8 cellular contexts compared by ENCODE assay signal in genomic region chr14:102140027-102140749, GRCh38. TPM values are rescaled to one million over a fixed set of nuclear protein-coding genes. Genes with fewer than 3 reads are reported as not detected.
DNase-seq lines count a peak whose midpoint lies in the region; ATAC-seq, FAIRE-seq and TF ChIP-seq lines count a peak whose summit lies in the region.

No MANE protein-coding gene starts in this region.

- intact Hi-C loops in activated CD4-positive, alpha-beta T cell treated with anti-CD3 and anti-CD28 coated beads, Interleukin-2, amount 10 ng/mL, durations not matched to agents 24 days and 14 days (cut with micrococcal nuclease): loop anchor here (1.0 to 5.0 kb wide), 2 partner anchors 44 to 62 kb away; no protein-coding TSS in a partner anchor

- no peak for TF ChIP-seq CTCF in D721Med (IDR thresholded peaks at IDR 0.05; ENCODE audit: insufficient read depth, missing control alignments)

- peaks cover 5% of the 10 kb centered on the region for H3K36me3 Mint-ChIP-seq in activated CD4-positive, alpha-beta T cell treated with anti-CD3 and anti-CD28 coated beads, Interleukin-2, amount 10 ng/mL, durations not matched to agents 24 days and 14 days (ENCODE audit: low read depth)
- H3K36me3 Mint-ChIP-seq in memory B cell: peaks cover 2% of the 10 kb centered on the region

- WGBS in ectodermal cell, 2 experiments: 0 to 1% methylated on average over 48 of the region's 48 CpGs

- ATAC-seq in GM21381 (IDR thresholded peaks at IDR 0.05; ENCODE audit: unreplicated experiment) (peak; percentile 19), memory B cell (ENCODE audit: low read depth) (peak; percentile 17)

- H3K27ac ChIP-seq in HUES48 (ENCODE audit: low read depth, low read length) (peak overlapping the region; percentile 85), ectodermal cell (ENCODE audit: insufficient read depth, low read depth, low read length, poor library complexity, severe bottlenecking) (no peak overlapping the region)

- peak; percentile 18 for DNase-seq in D721Med (ENCODE audit: insufficient read length, low spot score)
- DNase-seq in activated CD4-positive, alpha-beta T cell treated with anti-CD3 and anti-CD28 coated beads, Interleukin-2, amount 10 ng/mL, durations not matched to agents 24 days and 14 days: peak; percentile 84
- peak; percentile 8 to 22 for DNase-seq in memory B cell (ENCODE audit: low spot score in 2 of 2)
- DNase-seq in stimulated activated CD8-positive, alpha-beta memory T cell treated with anti-CD3 and anti-CD28 coated beads, Interleukin-4, amount 100 ng/mL, for 24 hours (ENCODE audit: low read depth): peak; percentile 15
- no peak for DNase-seq in kidney glomerular epithelial cell (lab: John Stamatoyannopoulos, UW)

- no peaks in the 10 kb centered on the region for H3K27me3 Mint-ChIP-seq in activated CD4-positive, alpha-beta T cell treated with anti-CD3 and anti-CD28 coated beads, Interleukin-2, amount 10 ng/mL, durations not matched to agents 24 days and 14 days
- H3K27me3 Mint-ChIP-seq in memory B cell: no peaks in the 10 kb centered on the region

- peak overlapping the region; percentile 97 for H3K4me3 Mint-ChIP-seq in activated CD4-positive, alpha-beta T cell treated with anti-CD3 and anti-CD28 coated beads, Interleukin-2, amount 10 ng/mL, durations not matched to agents 24 days and 14 days
- H3K4me3 Mint-ChIP-seq in memory B cell: peak overlapping the region; percentile 99

- peak overlapping the region; percentile 85 for H3K4me3 ChIP-seq in HUES48 (ENCODE audit: low read depth, low read length)
- H3K4me3 ChIP-seq in ectodermal cell (ENCODE audit: insufficient read depth, low read depth, low read length): peak overlapping the region; percentile 81

- H3K9ac ChIP-seq in HUES48 (ENCODE audit: low read depth, low read length): peak overlapping the region; percentile 70

- H3K36me3 ChIP-seq in HUES48 (ENCODE audit: control insufficient read depth, insufficient read depth, low read length): no peaks in the 10 kb centered on the region
- H3K36me3 ChIP-seq in ectodermal cell (ENCODE audit: control insufficient read depth, insufficient read depth, low read length): no peaks in the 10 kb centered on the region

- H3K27me3 ChIP-seq in HUES48 (ENCODE audit: control insufficient read depth, insufficient read depth, low read length): no peaks in the 10 kb centered on the region
- H3K27me3 ChIP-seq in ectodermal cell (ENCODE audit: control insufficient read depth, insufficient read depth, low read length, poor library complexity, severe bottlenecking): no peaks in the 10 kb centered on the region

- FAIRE-seq in D721Med (lab: Jason Lieb, UNC): no peak

- H3K27ac Mint-ChIP-seq in activated CD4-positive, alpha-beta T cell treated with anti-CD3 and anti-CD28 coated beads, Interleukin-2, amount 10 ng/mL, durations not matched to agents 24 days and 14 days: peak overlapping the region; percentile 95
- peak overlapping the region; percentile 94 for H3K27ac Mint-ChIP-seq in memory B cell

- H3K9me3 ChIP-seq in HUES48 (ENCODE audit: control insufficient read depth, insufficient read depth, low read length) (no peaks in the 10 kb centered on the region), ectodermal cell (ENCODE audit: control insufficient read depth, low read length) (no peaks in the 10 kb centered on the region)

- peaks cover 26% of the 10 kb centered on the region for H3K4me1 Mint-ChIP-seq in activated CD4-positive, alpha-beta T cell treated with anti-CD3 and anti-CD28 coated beads, Interleukin-2, amount 10 ng/mL, durations not matched to agents 24 days and 14 days
- peaks cover 19% of the 10 kb centered on the region for H3K4me1 Mint-ChIP-seq in memory B cell

- H3K9me3 Mint-ChIP-seq in activated CD4-positive, alpha-beta T cell treated with anti-CD3 and anti-CD28 coated beads, Interleukin-2, amount 10 ng/mL, durations not matched to agents 24 days and 14 days: no peaks in the 10 kb centered on the region
- H3K9me3 Mint-ChIP-seq in memory B cell: no peaks in the 10 kb centered on the region

- H3K4me1 ChIP-seq in HUES48 (ENCODE audit: control insufficient read depth, insufficient read depth, low read length) (peaks cover 22% of the 10 kb centered on the region), ectodermal cell (ENCODE audit: control insufficient read depth, insufficient read depth, low read length) (peaks cover 13% of the 10 kb centered on the region)

RNA-seq across cellular contexts. Expression of gene WDR20, which starts 0.5 kb away (rescaled TPM):
- 30.4 and 31.0 TPM in 2 replicates for total RNA-seq in activated CD4-positive, alpha-beta T cell treated with anti-CD3 and anti-CD28 coated beads, Interleukin-2, amount 10 ng/mL, durations not matched to agents 24 days and 14 days
- 18.9 TPM for polyA plus RNA-seq in ectodermal cell (2013, experiment 1 of 4)
- polyA plus RNA-seq in ectodermal cell (2013, experiment 2 of 4): 22.5 TPM
- polyA plus RNA-seq in ectodermal cell (2013, experiment 3 of 4): 15.7 TPM
- polyA plus RNA-seq in ectodermal cell (2013, experiment 4 of 4): 19.5 TPM

RNA-seq across cellular contexts. Expression of gene HSP90AA1, which starts 53.3 kb away (rescaled TPM):
- total RNA-seq in activated CD4-positive, alpha-beta T cell treated with anti-CD3 and anti-CD28 coated beads, Interleukin-2, amount 10 ng/mL, durations not matched to agents 24 days and 14 days: 1,216 and 1,268 TPM in 2 replicates
- 970 TPM for polyA plus RNA-seq in ectodermal cell (2013, experiment 1 of 4)
- 894 TPM for polyA plus RNA-seq in ectodermal cell (2013, experiment 2 of 4)
- polyA plus RNA-seq in ectodermal cell (2013, experiment 3 of 4): 725 TPM
- polyA plus RNA-seq in ectodermal cell (2013, experiment 4 of 4): 747 TPM
